ENCODE assay signal across 14 cellular contexts in the genomic region with DNA sequence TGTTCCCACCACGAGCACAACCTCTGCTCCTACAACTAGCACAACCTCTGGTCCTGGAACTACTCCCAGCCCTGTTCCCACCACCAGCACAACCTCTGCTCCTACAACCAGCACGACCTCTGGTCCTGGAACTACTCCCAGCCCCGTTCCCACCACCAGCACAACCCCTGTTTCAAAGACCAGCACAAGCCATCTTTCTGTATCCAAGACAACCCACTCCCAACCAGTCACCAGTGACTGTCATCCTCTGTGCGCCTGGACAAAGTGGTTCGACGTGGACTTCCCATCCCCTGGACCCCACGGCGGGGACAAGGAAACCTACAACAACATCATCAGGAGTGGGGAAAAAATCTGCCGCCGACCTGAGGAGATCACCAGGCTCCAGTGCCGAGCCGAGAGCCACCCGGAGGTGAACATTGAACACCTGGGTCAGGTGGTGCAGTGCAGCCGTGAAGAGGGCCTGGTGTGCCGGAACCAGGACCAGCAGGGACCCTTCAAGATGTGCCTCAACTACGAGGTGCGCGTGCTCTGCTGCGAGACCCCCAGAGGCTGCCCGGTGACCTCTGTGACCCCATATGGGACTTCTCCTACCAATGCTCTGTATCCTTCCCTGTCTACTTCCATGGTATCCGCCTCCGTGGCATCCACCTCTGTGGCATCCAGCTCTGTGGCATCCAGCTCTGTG. TPM values are rescaled to one million over a fixed set of nuclear protein-coding genes. Genes with fewer than 3 reads are reported as not detected.
DNase-seq lines count a peak whose midpoint lies in the region; ATAC-seq, FAIRE-seq and TF ChIP-seq lines count a peak whose summit lies in the region.
"Not testable (repeated sequence)": the region's sequence is repeated elsewhere in the genome, so short reads cannot be mapped to it uniquely, and the experiment has no call there.
"Had no signal": no experiment of that assay in that cellular context is flagged by ENCODE, and none has a peak within 500 bp of the region (broad histone marks: within the 10 kb centered on the region; RNA-seq: fewer than 3 reads in every experiment).

No MANE protein-coding gene starts in this region.

- H4K20me1 ChIP-seq in H1 (replicated peaks in 1 of 2; ENCODE audit: control insufficient read depth in 1 of 2, insufficient read depth in 2 of 2, low read length in 2 of 2), result not testable (repeated sequence)

- WGBS in H1 (ENCODE audit: extremely low coverage in 1 of 2, insufficient coverage in 1 of 2, insufficient read length in 1 of 2, insufficient replicate concordance in 2 of 2, low coverage in 1 of 2, low lambda C conversion rate in 2 of 2, missing lambda C conversion rate in 1 of 2), 2 experiments, result 83% methylated on average over 12 of the region's 22 CpGs; no CpG with 5 or more reads in 1 of the 2 experiments
- 87 to 94% methylated on average over 22 of the region's 22 CpGs for WGBS in sigmoid colon, 2 donors

- not testable (repeated sequence) for H2BK120ac ChIP-seq in H1 (replicated peaks; ENCODE audit: low read depth, low read length)

- POLR2A ChIA-PET in activated naive CD8-positive, alpha-beta T cell treated with anti-CD3 and anti-CD28 coated beads, Interleukin-2, amount 10 ng/mL, durations not matched to agents 7 days and 5 days (lab: Charles Lee); H1 (lab: Charles Lee; ENCODE audit: partially characterized antibody): not testable (repeated sequence)

- intact Hi-C loops in left ventricle myocardium inferior (cut with micrococcal nuclease); sigmoid colon (cut with DNase I); upper lobe of right lung (cut with DNase I): not testable (repeated sequence)

- not testable (repeated sequence) for H3K4me3 ChIP-seq in RWPE2 (ENCODE audit: severe bottlenecking); H1 (ENCODE audit: extremely low read depth in 1 of 4, insufficient read depth in 2 of 4, low read depth in 3 of 4, low read length in 4 of 4); left ventricle myocardium inferior; sigmoid colon; upper lobe of right lung

- H3K18ac ChIP-seq in H1 (ENCODE audit: extremely low read depth, low read length), result not testable (repeated sequence)

- not testable (repeated sequence) for H3K79me2 ChIP-seq in H1 (ENCODE audit: control insufficient read depth in 1 of 2, insufficient read depth in 2 of 2, low read length in 2 of 2)

- H3K4ac ChIP-seq in H1 (replicated peaks; ENCODE audit: insufficient read length, low read depth, low read length), result not testable (repeated sequence)

- DNase-seq in RWPE2 (ENCODE audit: low spot score) (peak; percentile 34), left ventricle myocardium inferior (peak; percentile 6), mesenteric fat pad (ENCODE audit: low spot score) (peak; percentile 81), sigmoid colon (peak; percentile 46), upper lobe of right lung (peak; percentile 45)
- peak; percentile 7 for DNase-seq in activated naive CD8-positive, alpha-beta T cell treated with anti-CD3 and anti-CD28 coated beads, Interleukin-2, amount 10 ng/mL, durations not matched to agents 7 days and 5 days
- not testable (repeated sequence) for DNase-seq in H1 (ENCODE audit: low read depth in 1 of 2, low spot score in 2 of 2)

- not testable (repeated sequence) for H4K91ac ChIP-seq in H1 (replicated peaks; ENCODE audit: insufficient read length, low read length)

- not testable (repeated sequence) for H3K79me1 ChIP-seq in H1 (ENCODE audit: low read depth, low read length)

- FAIRE-seq in H1 (lab: Jason Lieb, UNC), result peak; percentile 92

- H2AFZ ChIP-seq in H1 (ENCODE audit: low read length), result not testable (repeated sequence)

- not testable (repeated sequence) for H3K27me3 Mint-ChIP-seq in activated naive CD8-positive, alpha-beta T cell treated with anti-CD3 and anti-CD28 coated beads, Interleukin-2, amount 10 ng/mL, durations not matched to agents 7 days and 5 days

- H3K9ac ChIP-seq in H1 (replicated peaks in 1 of 4; ENCODE audit: extremely low read depth in 1 of 4, low read depth in 3 of 4, low read length in 3 of 4), result not testable (repeated sequence)

- not testable (repeated sequence) for H2AK5ac ChIP-seq in H1 (ENCODE audit: low read depth, low read length)

- H3K23ac ChIP-seq in H1 (ENCODE audit: insufficient read length), result not testable (repeated sequence)

- not testable (repeated sequence) for H2BK5ac ChIP-seq in H1 (ENCODE audit: low read depth, low read length)

- not testable (repeated sequence) for H3K4me2 ChIP-seq in H1 (ENCODE audit: insufficient read depth in 1 of 2, low read depth in 2 of 2, low read length in 2 of 2)

- H3K14ac ChIP-seq in H1 (ENCODE audit: insufficient read length), result not testable (repeated sequence)

- not testable (repeated sequence) for TF ChIP-seq RAD21 in H1 (IDR thresholded peaks at IDR 0.05 in 1 of 2, conservative IDR thresholded peaks at IDR 0.05 in 1 of 2; ENCODE audit: low read depth in 2 of 2, low read length in 2 of 2)

- not testable (repeated sequence) for H3K36me3 ChIP-seq in RWPE2 (ENCODE audit: low read depth); H1 (ENCODE audit: control insufficient read depth in 2 of 4, insufficient read depth in 4 of 4, low read length in 3 of 4); left ventricle myocardium inferior; sigmoid colon; upper lobe of right lung

- not testable (repeated sequence) for H2BK12ac ChIP-seq in H1 (ENCODE audit: low read depth, low read length)

- H3K9me3 ChIP-seq in RWPE2 (ENCODE audit: severe bottlenecking); left ventricle myocardium inferior (replicated peaks); sigmoid colon; upper lobe of right lung: not testable (repeated sequence)
- H3K9me3 ChIP-seq in H1 (ENCODE audit: insufficient read depth in 2 of 2, low read depth in 1 of 2, low read length in 1 of 2), result peaks cover 13 to 44% of the 10 kb centered on the region in 2 experiments; a peak in 3 of 4 replicates

- TF ChIP-seq CTCF in RWPE2 (IDR thresholded peaks at IDR 0.05; ENCODE audit: poor library complexity, severe bottlenecking); H1 (IDR thresholded peaks at IDR 0.05; ENCODE audit: control extremely low read depth in 1 of 3, insufficient read depth in 1 of 3, low read depth in 1 of 3, low read length in 3 of 3); left ventricle myocardium inferior (IDR thresholded peaks at IDR 0.05; ENCODE audit: borderline replicate concordance); sigmoid colon (IDR thresholded peaks at IDR 0.05); upper lobe of right lung (IDR thresholded peaks at IDR 0.05): not testable (repeated sequence)

- not testable (repeated sequence) for H3K27ac ChIP-seq in RWPE2 (ENCODE audit: poor library complexity, severe bottlenecking); H1 (ENCODE audit: low read depth, low read length); left ventricle myocardium inferior (replicated peaks); sigmoid colon; upper lobe of right lung

- H2BK15ac ChIP-seq in H1 (ENCODE audit: low read length), result not testable (repeated sequence)

- not testable (repeated sequence) for H3K4me3 Mint-ChIP-seq in activated naive CD8-positive, alpha-beta T cell treated with anti-CD3 and anti-CD28 coated beads, Interleukin-2, amount 10 ng/mL, durations not matched to agents 7 days and 5 days

- ATAC-seq in RWPE2 (ENCODE audit: low read depth); activated naive CD8-positive, alpha-beta T cell treated with anti-CD3 and anti-CD28 coated beads, Interleukin-2, amount 10 ng/mL, durations not matched to agents 7 days and 5 days (ENCODE audit: low read depth); upper lobe of right lung: not testable (repeated sequence)

- H3K56ac ChIP-seq in H1 (replicated peaks; ENCODE audit: insufficient read length, low read depth, low read length), result not testable (repeated sequence)

- H3K23me2 ChIP-seq in H1 (ENCODE audit: low read depth, low read length), result not testable (repeated sequence)

- not testable (repeated sequence) for H3K9me3 Mint-ChIP-seq in activated naive CD8-positive, alpha-beta T cell treated with anti-CD3 and anti-CD28 coated beads, Interleukin-2, amount 10 ng/mL, durations not matched to agents 7 days and 5 days

- not testable (repeated sequence) for H3K4me1 Mint-ChIP-seq in activated naive CD8-positive, alpha-beta T cell treated with anti-CD3 and anti-CD28 coated beads, Interleukin-2, amount 10 ng/mL, durations not matched to agents 7 days and 5 days

- H3K4me1 ChIP-seq in RWPE2 (ENCODE audit: insufficient read depth, poor library complexity, severe bottlenecking); H1 (replicated peaks in 1 of 4; ENCODE audit: control insufficient read depth in 3 of 4, insufficient read depth in 4 of 4, low read length in 3 of 4); left ventricle myocardium inferior; sigmoid colon; upper lobe of right lung: not testable (repeated sequence)

- not testable (repeated sequence) for H2BK20ac ChIP-seq in H1 (ENCODE audit: low read length)

- H3K27ac Mint-ChIP-seq in activated naive CD8-positive, alpha-beta T cell treated with anti-CD3 and anti-CD28 coated beads, Interleukin-2, amount 10 ng/mL, durations not matched to agents 7 days and 5 days, result not testable (repeated sequence)

- H3K27me3 ChIP-seq in RWPE2 (ENCODE audit: insufficient read depth, poor library complexity, severe bottlenecking); H1 (replicated peaks in 1 of 4; ENCODE audit: control insufficient read depth in 3 of 4, extremely low read depth in 1 of 4, insufficient read depth in 3 of 4, low read length in 3 of 4): not testable (repeated sequence)
- peaks cover 64% of the 10 kb centered on the region for H3K27me3 ChIP-seq in left ventricle myocardium inferior (ENCODE audit: low read depth)
- H3K27me3 ChIP-seq in sigmoid colon, result peaks cover under 1 to 45% (median 15%) of the 10 kb centered on the region in 3 donors
- H3K27me3 ChIP-seq in upper lobe of right lung, result peaks cover 13% of the 10 kb centered on the region

- CTCF ChIA-PET in H1 (lab: Charles Lee; ENCODE audit: partially characterized antibody), result not testable (repeated sequence)

- not testable (repeated sequence) for H4K5ac ChIP-seq in H1 (ENCODE audit: insufficient read length, low read depth, low read length)

- not testable (repeated sequence) for H3K36me3 Mint-ChIP-seq in activated naive CD8-positive, alpha-beta T cell treated with anti-CD3 and anti-CD28 coated beads, Interleukin-2, amount 10 ng/mL, durations not matched to agents 7 days and 5 days

- TF ChIP-seq EP300 in H1 (IDR thresholded peaks at IDR 0.05; ENCODE audit: borderline replicate concordance in 1 of 2, low read depth in 2 of 2, low read length in 2 of 2); sigmoid colon (IDR thresholded peaks at IDR 0.05): not testable (repeated sequence)

- TF ChIP-seq POLR2A in H1 (IDR thresholded peaks at IDR 0.05; ENCODE audit: control extremely low read depth in 1 of 2, low read depth in 2 of 2, low read length in 2 of 2); sigmoid colon (IDR thresholded peaks at IDR 0.05): not testable (repeated sequence)

- not testable (repeated sequence) for H4K8ac ChIP-seq in H1 (ENCODE audit: extremely low read depth, insufficient read depth, low read length)

RNA-seq across cellular contexts. Expression of a gene that starts 30.9 kb away (rescaled TPM):
- not detected for total RNA-seq in activated naive CD8-positive, alpha-beta T cell treated with anti-CD3 and anti-CD28 coated beads, Interleukin-2, amount 10 ng/mL, durations not matched to agents 7 days and 5 days
- total RNA-seq in H1 (2021; fragmentation: NEBNext Ultra II Directional; extraction: Animal tissue kit (Norgen Biotek cat#: 25700)), result 0.02 and 0.31 TPM in 2 replicates
- polyA plus RNA-seq in H1 (2011; rRNA removed), result 0.03 and 0.44 TPM in 2 replicates
- 0.03 TPM for polyA plus RNA-seq in H1 (2011; cell fraction: cytosol; rRNA removed)
- 0.10 TPM for polyA plus RNA-seq in H1 (2011; cell fraction: nucleus; rRNA removed)
- polyA plus RNA-seq in H1 (2012, experiment 1 of 2), result 0.01 to 0.09 TPM (median 0.03 TPM) in 4 replicates
- polyA plus RNA-seq in H1 (2012, experiment 2 of 2), result 0.01 TPM
- polyA plus RNA-seq in H1 (2013, experiment 1 of 2), result 0.02 TPM
- 0.02 TPM for polyA plus RNA-seq in H1 (2013, experiment 2 of 2)
- 0.02 and 0.03 TPM in 2 replicates for polyA minus RNA-seq in H1 (2011; rRNA and poly(A)+ RNA removed)
- polyA minus RNA-seq in H1 (2011; cell fraction: cytosol; rRNA and poly(A)+ RNA removed), result not detected
- 0.10 TPM for polyA minus RNA-seq in H1 (2011; cell fraction: nucleus; rRNA and poly(A)+ RNA removed)
- total RNA-seq in left ventricle myocardium inferior, result not detected
- total RNA-seq in mesenteric fat pad, result not detected
- under 1 TPM in 1 of 4 donors, not detected in 3; 0.83 TPM for total RNA-seq in sigmoid colon
- 100 to 1,000 TPM in 1 of 3 donors, 1 to 10 TPM in 2; 1.4 to 131 (median 4.2) TPM for polyA plus RNA-seq in sigmoid colon
- total RNA-seq in upper lobe of right lung, result 1.2 TPM
- total RNA-seq: A673; Caco-2; CD8-positive, alpha-beta T cell; LHCN-M2; MCF 10A had no signal

RNA-seq across cellular contexts. Expression of a gene that starts 34.2 kb away (rescaled TPM):
- total RNA-seq in activated naive CD8-positive, alpha-beta T cell treated with anti-CD3 and anti-CD28 coated beads, Interleukin-2, amount 10 ng/mL, durations not matched to agents 7 days and 5 days, result not detected
- not detected in 2 replicates for total RNA-seq in H1 (2021; fragmentation: NEBNext Ultra II Directional; extraction: Animal tissue kit (Norgen Biotek cat#: 25700))
- not detected in 2 replicates for polyA plus RNA-seq in H1 (2011; rRNA removed)
- not detected for polyA plus RNA-seq in H1 (2011; cell fraction: cytosol; rRNA removed)
- polyA plus RNA-seq in H1 (2011; cell fraction: nucleus; rRNA removed), result not detected
- polyA plus RNA-seq in H1 (2012, experiment 1 of 2), result not detected in 4 replicates
- not detected for polyA plus RNA-seq in H1 (2012, experiment 2 of 2)
- polyA plus RNA-seq in H1 (2013, experiment 1 of 2), result not detected
- not detected for polyA plus RNA-seq in H1 (2013, experiment 2 of 2)
- polyA minus RNA-seq in H1 (2011; rRNA and poly(A)+ RNA removed), result not detected in 2 replicates
- not detected for polyA minus RNA-seq in H1 (2011; cell fraction: cytosol; rRNA and poly(A)+ RNA removed)
- polyA minus RNA-seq in H1 (2011; cell fraction: nucleus; rRNA and poly(A)+ RNA removed), result not detected
- not detected for total RNA-seq in left ventricle myocardium inferior
- total RNA-seq in mesenteric fat pad, result not detected
- total RNA-seq in sigmoid colon, result under 1 TPM in 1 of 4 donors, not detected in 3; under 0.01 TPM
- under 1 TPM in 2 of 3 donors, not detected in 1; under 0.01 to 0.09 TPM for polyA plus RNA-seq in sigmoid colon
- not detected for total RNA-seq in upper lobe of right lung
- total RNA-seq: A673; CD8-positive, alpha-beta T cell; GM23338; LHCN-M2; MCF 10A; OCI-LY7 had no signal
- polyA plus RNA-seq: GM23338 had no signal
